1 cellular context compared by ENCODE assay signal in genomic region chr10:112230325-112230988, GRCh38.
TF ChIP-seq lines count a peak whose summit lies in the region.

No MANE protein-coding gene starts in this region.

TF ChIP-seq in HepG2, 621 proteins besides CTCF, POLR2A, EP300 and RAD21 (continued from another document):
- TF ChIP-seq ZBTB49 (CRISPR knock-in tag; IDR thresholded peaks at IDR 0.05; ENCODE audit: borderline replicate concordance) (no peak), ZNF367 (CRISPR knock-in tag; IDR thresholded peaks at IDR 0.05; ENCODE audit: borderline replicate concordance) (no peak), ZKSCAN8 (CRISPR knock-in tag; IDR thresholded peaks at IDR 0.05; ENCODE audit: borderline replicate concordance) (no peak), HNRNPLL (IDR thresholded peaks at IDR 0.05; ENCODE audit: low read depth, low read length, poor library complexity, severe bottlenecking) (no peak), HNRNPH1 (optimal IDR thresholded peaks at IDR 0.05; ENCODE audit: low read depth, low read length) (no peak), ZNF567 (CRISPR knock-in tag; IDR thresholded peaks at IDR 0.05; ENCODE audit: borderline replicate concordance) (no peak), JUN (CRISPR knock-in tag; IDR thresholded peaks at IDR 0.05) (no peak), ZNF432 (CRISPR knock-in tag; IDR thresholded peaks at IDR 0.05; ENCODE audit: borderline replicate concordance) (no peak), ZMYM3 (CRISPR knock-in tag; IDR thresholded peaks at IDR 0.05) (no peak), SOX13 (IDR thresholded peaks at IDR 0.05) (no peak), SOX13 (CRISPR knock-in tag; conservative IDR thresholded peaks at IDR 0.05 in 1 of 2, IDR thresholded peaks at IDR 0.05 in 1 of 2) (peak in 1 of 2 experiments; percentile 81; a peak in 2 of 4 replicates), ARNT (IDR thresholded peaks at IDR 0.05) (no peak), ZKSCAN1 (IDR thresholded peaks at IDR 0.05; ENCODE audit: low read length) (no peak), NCOA2 (CRISPR knock-in tag; IDR thresholded peaks at IDR 0.05) (peak; percentile 20; the same call in 1 of the 2 replicates), TP53 (CRISPR knock-in tag; conservative IDR thresholded peaks at IDR 0.05) (no peak), SKI (IDR thresholded peaks at IDR 0.05; ENCODE audit: partially characterized antibody) (no peak), GATA4 (IDR thresholded peaks at IDR 0.05; ENCODE audit: borderline replicate concordance, low read depth) (no peak), ZNF709 (CRISPR knock-in tag; IDR thresholded peaks at IDR 0.05) (no peak), SOX5 (CRISPR knock-in tag; IDR thresholded peaks at IDR 0.05; ENCODE audit: borderline replicate concordance) (peak; percentile 79; the same call in 1 of the 2 replicates), ATF7 (IDR thresholded peaks at IDR 0.05) (no peak), ATF7 (CRISPR knock-in tag; IDR thresholded peaks at IDR 0.05) (no peak), ZNF7 (CRISPR knock-in tag; IDR thresholded peaks at IDR 0.05) (no peak), SRSF9 (IDR thresholded peaks at IDR 0.05; ENCODE audit: borderline replicate concordance, insufficient read depth, low read depth, low read length, poor library complexity, severe bottlenecking) (peak; percentile 53)
- TF ChIP-seq, protein P1, sequence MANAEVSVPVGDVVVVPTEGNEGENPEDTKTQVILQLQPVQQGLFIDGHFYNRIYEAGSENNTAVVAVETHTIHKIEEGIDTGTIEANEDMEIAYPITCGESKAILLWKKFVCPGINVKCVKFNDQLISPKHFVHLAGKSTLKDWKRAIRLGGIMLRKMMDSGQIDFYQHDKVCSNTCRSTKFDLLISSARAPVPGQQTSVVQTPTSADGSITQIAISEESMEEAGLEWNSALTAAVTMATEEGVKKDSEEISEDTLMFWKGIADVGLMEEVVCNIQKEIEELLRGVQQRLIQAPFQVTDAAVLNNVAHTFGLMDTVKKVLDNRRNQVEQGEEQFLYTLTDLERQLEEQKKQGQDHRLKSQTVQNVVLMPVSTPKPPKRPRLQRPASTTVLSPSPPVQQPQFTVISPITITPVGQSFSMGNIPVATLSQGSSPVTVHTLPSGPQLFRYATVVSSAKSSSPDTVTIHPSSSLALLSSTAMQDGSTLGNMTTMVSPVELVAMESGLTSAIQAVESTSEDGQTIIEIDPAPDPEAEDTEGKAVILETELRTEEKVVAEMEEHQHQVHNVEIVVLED (CRISPR knock-in tag; IDR thresholded peaks at IDR 0.05; ENCODE audit: borderline replicate concordance), result no peak
- TF ChIP-seq, protein P2, sequence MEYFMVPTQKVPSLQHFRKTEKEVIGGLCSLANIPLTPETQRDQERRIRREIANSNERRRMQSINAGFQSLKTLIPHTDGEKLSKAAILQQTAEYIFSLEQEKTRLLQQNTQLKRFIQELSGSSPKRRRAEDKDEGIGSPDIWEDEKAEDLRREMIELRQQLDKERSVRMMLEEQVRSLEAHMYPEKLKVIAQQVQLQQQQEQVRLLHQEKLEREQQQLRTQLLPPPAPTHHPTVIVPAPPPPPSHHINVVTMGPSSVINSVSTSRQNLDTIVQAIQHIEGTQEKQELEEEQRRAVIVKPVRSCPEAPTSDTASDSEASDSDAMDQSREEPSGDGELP (IDR thresholded peaks at IDR 0.05; ENCODE audit: borderline replicate concordance, low read depth), result peak; percentile 66
